ENCODE assay signal across 18 cellular contexts in the genomic region with DNA sequence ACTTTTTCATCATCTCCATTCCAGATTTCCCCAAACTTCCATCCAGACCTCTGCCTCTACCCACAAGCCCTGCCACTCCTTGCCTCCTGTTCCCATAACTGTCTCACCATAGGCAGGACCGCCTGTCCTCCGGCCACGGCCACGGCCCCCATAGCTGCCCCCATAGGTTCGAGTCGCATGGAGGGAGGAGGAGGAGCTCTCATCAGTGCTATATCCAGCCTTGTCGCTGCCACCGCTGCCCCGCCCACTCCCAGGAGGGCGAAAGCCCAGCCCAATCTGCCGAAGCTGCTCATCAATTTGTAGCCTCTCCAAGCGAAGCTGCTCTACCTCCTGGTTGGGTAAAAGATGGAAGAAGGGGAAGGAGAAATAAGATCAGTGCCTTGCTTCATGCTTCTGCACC. TPM values are rescaled to one million over a fixed set of nuclear protein-coding genes. Genes with fewer than 3 reads are reported as not detected.
A peak's percentile ranks its signal among the peaks of the same experiment; 100 is the strongest.
DNase-seq lines count a peak whose midpoint lies in the region; ATAC-seq, FAIRE-seq and TF ChIP-seq lines count a peak whose summit lies in the region.
"Had no signal": no experiment of that assay in that cellular context is flagged by ENCODE, and none has a peak within 500 bp of the region (broad histone marks: within the 10 kb centered on the region; RNA-seq: fewer than 3 reads in every experiment).

No MANE protein-coding gene starts in this region.

- no peak for FAIRE-seq in kidney (lab: Jason Lieb, UNC)
- FAIRE-seq: A204.1, GM19239, RCC 7860 had no signal

- H3K4me3 ChIP-seq in adipocyte (ENCODE audit: low read length) (no peak overlapping the region), kidney (ENCODE audit: low read length in 2 of 2) (no peak overlapping the region)
- H3K4me3 ChIP-seq: BLaER1 treated with 17β-estradiol and CSF1 and Interleukin-3, amounts not matched to agents 10 nM and 100 nM had no signal

- H3K4me1 ChIP-seq in adipocyte (ENCODE audit: control insufficient read depth, insufficient read depth, low read length) (peaks cover 24% of the 10 kb centered on the region), kidney (ENCODE audit: control insufficient read depth in 1 of 2, insufficient read depth in 1 of 2, low read depth in 1 of 2, low read length in 2 of 2) (peaks cover 7% of the 10 kb centered on the region in 2 donors)

- intact Hi-C loops in kidney (cut with DNase I): no loop called here

- H3K36me3 ChIP-seq in adipocyte (ENCODE audit: control insufficient read depth, insufficient read depth, low read length, severe bottlenecking) (peaks cover 65% of the 10 kb centered on the region), kidney (ENCODE audit: control insufficient read depth in 1 of 2, insufficient read depth in 2 of 2, low read length in 2 of 2) (peaks cover 42 to 57% of the 10 kb centered on the region in 2 donors)

- H3K9me3 ChIP-seq in adipocyte (ENCODE audit: control insufficient read depth, low read length) (no peaks in the 10 kb centered on the region), kidney (ENCODE audit: control insufficient read depth in 1 of 2, low read length in 2 of 2) (no peaks in the 10 kb centered on the region)
- H3K9me3 ChIP-seq: BLaER1 treated with 17β-estradiol and CSF1 and Interleukin-3, amounts not matched to agents 10 nM and 100 nM had no signal

- no peak overlapping the region for H3K27ac ChIP-seq in kidney (ENCODE audit: low read depth in 2 of 2, low read length in 2 of 2)
- H3K27ac ChIP-seq: BLaER1 treated with 17β-estradiol and CSF1 and Interleukin-3, amounts not matched to agents 10 nM and 100 nM had no signal

- H3K27me3 Mint-ChIP-seq in activated naive CD4-positive, alpha-beta T cell treated with anti-CD3 and anti-CD28 coated beads, Interleukin-2, amount 50 U/mL, for 24 hours: no peaks in the 10 kb centered on the region

- H3K9ac ChIP-seq in adipocyte (ENCODE audit: low read length): peak overlapping the region; percentile 26
- H3K9ac ChIP-seq in kidney (ENCODE audit: low read length in 2 of 2): no peak overlapping the region

- peaks cover 23% of the 10 kb centered on the region for H3K36me3 Mint-ChIP-seq in activated naive CD4-positive, alpha-beta T cell treated with anti-CD3 and anti-CD28 coated beads, Interleukin-2, amount 50 U/mL, for 24 hours
- peaks cover 85% of the 10 kb centered on the region for H3K36me3 Mint-ChIP-seq in stimulated activated effector memory CD8-positive, alpha-beta T cell treated with anti-CD3 and anti-CD28 coated beads, Interleukin-12 subunit alpha, Interleukin-12 subunit beta, amount 100 ng/mL, for 72 hours

- no peaks in the 10 kb centered on the region for H3K27me3 ChIP-seq in adipocyte (replicated peaks; ENCODE audit: control insufficient read depth, insufficient read depth, low read length)
- H3K27me3 ChIP-seq: BLaER1 treated with 17β-estradiol and CSF1 and Interleukin-3, amounts not matched to agents 10 nM and 100 nM had no signal

- no peaks in the 10 kb centered on the region for H3K4me1 Mint-ChIP-seq in activated naive CD4-positive, alpha-beta T cell treated with anti-CD3 and anti-CD28 coated beads, Interleukin-2, amount 50 U/mL, for 24 hours
- H3K4me1 Mint-ChIP-seq in stimulated activated effector memory CD8-positive, alpha-beta T cell treated with anti-CD3 and anti-CD28 coated beads, Interleukin-12 subunit alpha, Interleukin-12 subunit beta, amount 100 ng/mL, for 72 hours: no peaks in the 10 kb centered on the region

- no peak for ATAC-seq in stimulated activated effector memory CD8-positive, alpha-beta T cell treated with anti-CD3 and anti-CD28 coated beads, Interleukin-12 subunit alpha, Interleukin-12 subunit beta, amount 100 ng/mL, for 72 hours

- H3K27ac Mint-ChIP-seq in activated naive CD4-positive, alpha-beta T cell treated with anti-CD3 and anti-CD28 coated beads, Interleukin-2, amount 50 U/mL, for 24 hours: peak overlapping the region; percentile 19
- peak overlapping the region; percentile 8 for H3K27ac Mint-ChIP-seq in stimulated activated effector memory CD8-positive, alpha-beta T cell treated with anti-CD3 and anti-CD28 coated beads, Interleukin-12 subunit alpha, Interleukin-12 subunit beta, amount 100 ng/mL, for 72 hours

- no peak for TF ChIP-seq CTCF in kidney (IDR thresholded peaks at IDR 0.05; ENCODE audit: borderline replicate concordance, extremely low read depth, insufficient read depth)

- H3K9me3 Mint-ChIP-seq in activated naive CD4-positive, alpha-beta T cell treated with anti-CD3 and anti-CD28 coated beads, Interleukin-2, amount 50 U/mL, for 24 hours: no peaks in the 10 kb centered on the region
- H3K9me3 Mint-ChIP-seq in stimulated activated effector memory CD8-positive, alpha-beta T cell treated with anti-CD3 and anti-CD28 coated beads, Interleukin-12 subunit alpha, Interleukin-12 subunit beta, amount 100 ng/mL, for 72 hours: no peaks in the 10 kb centered on the region

- no peak for DNase-seq in activated naive CD4-positive, alpha-beta T cell treated with anti-CD3 and anti-CD28 coated beads, Interleukin-2, amount 50 U/mL, for 16 hours
- no peak for DNase-seq in adipocyte (ENCODE audit: low read depth)
- peak; percentile 60 for DNase-seq in kidney
- no peak for DNase-seq in stimulated activated effector memory CD8-positive, alpha-beta T cell treated with anti-CD3 and anti-CD28 coated beads, Interleukin-12 subunit alpha, Interleukin-12 subunit beta, amount 100 ng/mL, for 72 hours (ENCODE audit: low spot score in 2 of 2)
- DNase-seq in SW480 (ENCODE audit: low spot score): no peak
- DNase-seq in activated CD4-positive, alpha-beta T cell treated with anti-CD3 and anti-CD28 coated beads, Interleukin-2, amount 50 U/mL, for 4 hours: no peak
- no peak for DNase-seq in pons (ENCODE audit: low spot score)
- DNase-seq: DMS 273 treated with DMSO at 0.1 percent for 48 hours, NCI-H1930, NCI-H446, NCI-H69, SHP77 treated with DMSO at 0.1 percent for 48 hours had no signal

- H3K4me3 Mint-ChIP-seq in activated naive CD4-positive, alpha-beta T cell treated with anti-CD3 and anti-CD28 coated beads, Interleukin-2, amount 50 U/mL, for 24 hours: no peak overlapping the region
- H3K4me3 Mint-ChIP-seq in stimulated activated effector memory CD8-positive, alpha-beta T cell treated with anti-CD3 and anti-CD28 coated beads, Interleukin-12 subunit alpha, Interleukin-12 subunit beta, amount 100 ng/mL, for 72 hours: no peak overlapping the region

RNA-seq across cellular contexts. Expression of a gene that starts 3.4 kb away (rescaled TPM):
- total RNA-seq in kidney: 0.88 TPM
- polyA plus RNA-seq in kidney (ENCODE audit: insufficient read depth, low read depth, low replicate concordance): 0.80 TPM
- total RNA-seq: H4 had no signal

RNA-seq across cellular contexts. Expression of a gene that starts 9.6 kb away (rescaled TPM):
- 54.2 TPM for total RNA-seq in kidney
- polyA plus RNA-seq in kidney (ENCODE audit: insufficient read depth, low read depth, low replicate concordance): 145 TPM

RNA-seq across cellular contexts. Expression of a gene that starts 13.9 kb away (rescaled TPM):
- total RNA-seq in kidney: 92.6 TPM
- 38.3 TPM for polyA plus RNA-seq in kidney (ENCODE audit: insufficient read depth, low read depth, low replicate concordance)

RNA-seq across cellular contexts. Expression of a gene that starts 21.4 kb away (rescaled TPM):
- 29.3 TPM for total RNA-seq in kidney
- polyA plus RNA-seq in kidney (ENCODE audit: insufficient read depth, low read depth, low replicate concordance): 59.2 TPM

RNA-seq across cellular contexts. Expression of a gene that starts 31.6 kb away (rescaled TPM):
- total RNA-seq in kidney: 43.5 TPM
- 50.3 TPM for polyA plus RNA-seq in kidney (ENCODE audit: insufficient read depth, low read depth, low replicate concordance)
